33 cellular contexts compared by ENCODE assay signal in genomic region chr14:104588066-104588857, GRCh38. TPM values are rescaled to one million over a fixed set of nuclear protein-coding genes. Genes with fewer than 3 reads are reported as not detected.
DNase-seq lines count a peak whose midpoint lies in the region; ATAC-seq lines count a peak whose summit lies in the region.
"Had no signal": no experiment of that assay in that cellular context is flagged by ENCODE, and none has a peak within 500 bp of the region (broad histone marks: within the 10 kb centered on the region; RNA-seq: fewer than 3 reads in every experiment).

No MANE protein-coding gene starts in this region.

- H3K9me3 ChIP-seq in BLaER1, result no peaks in the 10 kb centered on the region
- no peaks in the 10 kb centered on the region for H3K9me3 ChIP-seq in right cardiac atrium (ENCODE audit: control insufficient read depth, low read length)
- H3K9me3 ChIP-seq: breast epithelium, gastroesophageal sphincter, Peyer's patch, SJSA1, upper lobe of left lung had no signal

- H3K36me3 Mint-ChIP-seq in stimulated activated naive B cell treated with anti-CD40 and anti-IgM and Interleukin-4, amounts not matched to agents 10 μg/mL and 1 μg/mL and 100 μg/mL, for 72 hours, result no peaks in the 10 kb centered on the region
- H3K36me3 Mint-ChIP-seq: activated naive CD8-positive, alpha-beta T cell treated with anti-CD3 and anti-CD28 coated beads for 36 hours; T-cell had no signal

- no peaks in the 10 kb centered on the region for H3K36me3 ChIP-seq in BLaER1
- H3K36me3 ChIP-seq: breast epithelium, gastroesophageal sphincter, Peyer's patch, SJSA1, upper lobe of left lung had no signal

- 86% methylated on average over 38 of the region's 38 CpGs for WGBS in right cardiac atrium

- H4K20me1 ChIP-seq in BLaER1, result no peaks in the 10 kb centered on the region

- intact Hi-C loops in right cardiac atrium (cut with DNase I), result no loop called here

- H3K27ac Mint-ChIP-seq in stimulated activated naive B cell treated with anti-CD40 and anti-IgM and Interleukin-4, amounts not matched to agents 10 μg/mL and 1 μg/mL and 100 μg/mL, for 72 hours, result no peak overlapping the region
- H3K27ac Mint-ChIP-seq: activated B cell treated with CpG ODN at 0.5 μM for 24 hours; activated CD4-positive, alpha-beta T cell treated with anti-CD3 and anti-CD28 coated beads, Interleukin-2, amount 10 ng/mL, durations not matched to agents 7 days and 5 days; activated naive CD8-positive, alpha-beta T cell treated with anti-CD3 and anti-CD28 coated beads for 36 hours; CD4-positive, alpha-beta T cell; nephron; T-cell had no signal

- no peaks in the 10 kb centered on the region for H3K9me3 Mint-ChIP-seq in stimulated activated naive B cell treated with anti-CD40 and anti-IgM and Interleukin-4, amounts not matched to agents 10 μg/mL and 1 μg/mL and 100 μg/mL, for 72 hours
- H3K9me3 Mint-ChIP-seq: activated B cell treated with CpG ODN at 0.5 μM for 24 hours; activated CD4-positive, alpha-beta T cell treated with anti-CD3 and anti-CD28 coated beads, Interleukin-2, amount 10 ng/mL, durations not matched to agents 7 days and 5 days; activated naive CD8-positive, alpha-beta T cell treated with anti-CD3 and anti-CD28 coated beads for 36 hours; activated T-cell treated with anti-CD3 and anti-CD28 coated beads, Interleukin-2, amount 50 U/mL, for 4 hours; CD4-positive, alpha-beta T cell; nephron; T-cell had no signal

- ATAC-seq in right cardiac atrium, result no peak
- no peak for ATAC-seq in HG02938 (IDR thresholded peaks at IDR 0.05; ENCODE audit: unreplicated experiment)
- no peak for ATAC-seq in stimulated activated naive B cell treated with anti-CD40 and anti-IgM and Interleukin-4, amounts not matched to agents 10 μg/mL and 1 μg/mL and 100 μg/mL, for 72 hours (replicated peaks)
- ATAC-seq: activated T-cell treated with anti-CD3 and anti-CD28 coated beads, Interleukin-2, amount 50 U/mL, for 4 hours; gastroesophageal sphincter; T-cell had no signal

- no peak overlapping the region for H3K9ac ChIP-seq in BLaER1

- no peak overlapping the region for H3K27ac ChIP-seq in BLaER1
- H3K27ac ChIP-seq in right cardiac atrium (ENCODE audit: low read length), result no peak overlapping the region
- H3K27ac ChIP-seq: 22Rv1, breast epithelium, gastroesophageal sphincter, Peyer's patch, SJSA1, upper lobe of left lung had no signal

- H3K4me1 Mint-ChIP-seq in stimulated activated naive B cell treated with anti-CD40 and anti-IgM and Interleukin-4, amounts not matched to agents 10 μg/mL and 1 μg/mL and 100 μg/mL, for 72 hours, result peaks cover 0 to 4% of the 10 kb centered on the region in 2 donors
- H3K4me1 Mint-ChIP-seq: activated B cell treated with CpG ODN at 0.5 μM for 24 hours; activated CD4-positive, alpha-beta T cell treated with anti-CD3 and anti-CD28 coated beads, Interleukin-2, amount 10 ng/mL, durations not matched to agents 7 days and 5 days; activated naive CD8-positive, alpha-beta T cell treated with anti-CD3 and anti-CD28 coated beads for 36 hours; T-cell had no signal

- DNase-seq in DMS53 (lab: John Stamatoyannopoulos, UW) (peak; percentile 25), DMS53 treated with DMSO at 0.1 percent for 48 hours (lab: John Stamatoyannopoulos, UW; ENCODE audit: unreplicated experiment) (no peak), NCI-H510A (lab: John Stamatoyannopoulos, UW) (peak; percentile 54), right cardiac atrium (peak in 2 of 3 donors; percentile 29 to 57), SIG-M5 treated with dmso at 0.1 percent for 504 hours (lab: John Stamatoyannopoulos, UW; ENCODE audit: unreplicated experiment) (no peak)
- no peak for DNase-seq in stimulated activated naive B cell treated with anti-CD40 and anti-IgM and Interleukin-4, amounts not matched to agents 10 μg/mL and 1 μg/mL and 100 μg/mL, for 72 hours
- DNase-seq: activated B cell treated with CpG ODN at 0.5 μM for 24 hours; activated CD4-positive, alpha-beta T cell treated with anti-CD3 and anti-CD28 coated beads, Interleukin-2, amount 10 ng/mL, durations not matched to agents 7 days and 5 days; activated gamma-delta T cell; activated naive CD8-positive, alpha-beta T cell treated with anti-CD3 and anti-CD28 coated beads for 36 hours; activated T-cell treated with anti-CD3 and anti-CD28 coated beads, Interleukin-2, amount 50 U/mL, for 4 hours; CD4-positive, alpha-beta T cell; EL; mammary epithelial cell; NCI-H1092; NCI-H2029 treated with DMSO at 0.1 percent for 48 hours; Peyer's patch; stimulated activated CD4-positive, alpha-beta T cell treated with anti-CD3 and anti-CD28 coated beads, Interleukin-15, amount 100 ng/mL, for 24 hours; stimulated activated CD4-positive, alpha-beta T cell treated with anti-CD3 and anti-CD28 coated beads, Interleukin-4, amount 100 ng/mL, for 4 hours; T-cell had no signal

- no peaks in the 10 kb centered on the region for H3K27me3 ChIP-seq in BLaER1
- H3K27me3 ChIP-seq in right cardiac atrium (ENCODE audit: control insufficient read depth, insufficient read depth), result no peaks in the 10 kb centered on the region
- H3K27me3 ChIP-seq: Peyer's patch, upper lobe of left lung had no signal

- peak overlapping the region; percentile 52 for H3K4me2 ChIP-seq in BLaER1

- H3K4me3 ChIP-seq in BLaER1 (no peak overlapping the region), right cardiac atrium (ENCODE audit: low read length) (no peak overlapping the region)
- H3K4me3 ChIP-seq: breast epithelium, gastroesophageal sphincter, Peyer's patch, SJSA1, upper lobe of left lung had no signal

- H3K4me1 ChIP-seq in BLaER1 (peaks cover 53% of the 10 kb centered on the region), right cardiac atrium (ENCODE audit: control insufficient read depth, insufficient read depth, low read length) (peaks cover 11% of the 10 kb centered on the region)
- H3K4me1 ChIP-seq: breast epithelium, Peyer's patch, SJSA1 had no signal

- H3K4me3 Mint-ChIP-seq in stimulated activated naive B cell treated with anti-CD40 and anti-IgM and Interleukin-4, amounts not matched to agents 10 μg/mL and 1 μg/mL and 100 μg/mL, for 72 hours, result no peak overlapping the region
- H3K4me3 Mint-ChIP-seq: activated B cell treated with CpG ODN at 0.5 μM for 24 hours; activated CD4-positive, alpha-beta T cell treated with anti-CD3 and anti-CD28 coated beads, Interleukin-2, amount 10 ng/mL, durations not matched to agents 7 days and 5 days; activated naive CD8-positive, alpha-beta T cell treated with anti-CD3 and anti-CD28 coated beads for 36 hours; activated T-cell treated with anti-CD3 and anti-CD28 coated beads, Interleukin-2, amount 50 U/mL, for 4 hours; CD4-positive, alpha-beta T cell; nephron; T-cell had no signal

- H3K27me3 Mint-ChIP-seq in stimulated activated naive B cell treated with anti-CD40 and anti-IgM and Interleukin-4, amounts not matched to agents 10 μg/mL and 1 μg/mL and 100 μg/mL, for 72 hours, result peaks cover 10 to 39% of the 10 kb centered on the region in 2 donors
- H3K27me3 Mint-ChIP-seq: activated CD4-positive, alpha-beta T cell treated with anti-CD3 and anti-CD28 coated beads, Interleukin-2, amount 10 ng/mL, durations not matched to agents 7 days and 5 days had no signal

RNA-seq across cellular contexts. Expression of gene C14orf180, which starts 8.7 kb away (rescaled TPM):
- total RNA-seq in right cardiac atrium, result 100 to 1,000 TPM in 3 of 4 donors, 10 to 100 TPM in 1; 56.5 to 117 (median 104) TPM
- polyA plus RNA-seq in right cardiac atrium, result 153 TPM
- total RNA-seq: activated B cell treated with CpG ODN at 0.5 μM for 24 hours; activated CD4-positive, alpha-beta T cell treated with anti-CD3 and anti-CD28 coated beads, Interleukin-2, amount 10 ng/mL, durations not matched to agents 7 days and 5 days; activated naive CD8-positive, alpha-beta T cell treated with anti-CD3 and anti-CD28 coated beads for 36 hours; activated T-cell treated with anti-CD3 and anti-CD28 coated beads, Interleukin-2, amount 50 U/mL, for 4 hours; CD4-positive, alpha-beta T cell; fibroblast of lung; H7; HT1080; mammary epithelial cell; osteoblast; pulmonary artery endothelial cell; SJSA1; T-cell; upper lobe of left lung had no signal
- polyA plus RNA-seq: fibroblast of lung, mammary epithelial cell had no signal

RNA-seq across cellular contexts. Expression of gene TMEM179, which starts 16.3 kb away (rescaled TPM):
- 1 to 10 TPM in 2 of 4 donors, under 1 TPM in 2; 0.57 to 2.2 (median 0.94) TPM for total RNA-seq in right cardiac atrium
- polyA plus RNA-seq in right cardiac atrium, result 1.4 TPM
- total RNA-seq: activated B cell treated with CpG ODN at 0.5 μM for 24 hours; activated CD4-positive, alpha-beta T cell treated with anti-CD3 and anti-CD28 coated beads, Interleukin-2, amount 10 ng/mL, durations not matched to agents 7 days and 5 days; activated naive CD8-positive, alpha-beta T cell treated with anti-CD3 and anti-CD28 coated beads for 36 hours; activated T-cell treated with anti-CD3 and anti-CD28 coated beads, Interleukin-2, amount 50 U/mL, for 4 hours; breast epithelium; CD4-positive, alpha-beta T cell; osteoblast; SJSA1; T-cell; upper lobe of left lung had no signal
- polyA plus RNA-seq: mammary epithelial cell had no signal

Comparison
In these comparisons a context has a peak if more than half of its experiments do, and no peak if none do; other contexts are left out.
1. DNase-seq: peak in DMS53 (single experiment), NCI-H510A (single experiment) and right cardiac atrium (2 of 3); none in DMS53 treated with DMSO at 0.1 percent for 48 hours (single experiment), SIG-M5 treated with dmso at 0.1 percent for 504 hours (single experiment) and stimulated activated naive B cell treated with anti-CD40 and anti-IgM and Interleukin-4, amounts not matched to agents 10 μg/mL and 1 μg/mL and 100 μg/mL, for 72 hours (single experiment).